10 cellular contexts compared by ENCODE assay signal in genomic region chr5:134533115-134533815, GRCh38. TPM values are rescaled to one million over a fixed set of nuclear protein-coding genes. Genes with fewer than 3 reads are reported as not detected.
DNase-seq lines count a peak whose midpoint lies in the region; ATAC-seq and TF ChIP-seq lines count a peak whose summit lies in the region.
"Had no signal": no experiment of that assay in that cellular context is flagged by ENCODE, and none has a peak within 500 bp of the region (broad histone marks: within the 10 kb centered on the region; RNA-seq: fewer than 3 reads in every experiment).

No MANE protein-coding gene starts in this region.

- TF ChIP-seq POLR2A in NB4 (IDR thresholded peaks at IDR 0.05; ENCODE audit: extremely low read depth, insufficient read length), result no peak

- H3K4me3 ChIP-seq in NB4 (ENCODE audit: low read depth, low read length), result no peak overlapping the region

- ATAC-seq in GM18870 (IDR thresholded peaks at IDR 0.05; ENCODE audit: unreplicated experiment) (no peak), GM21515 (IDR thresholded peaks at IDR 0.05; ENCODE audit: unreplicated experiment) (no peak), GM21529 (IDR thresholded peaks at IDR 0.05; ENCODE audit: unreplicated experiment) (no peak)

- TF ChIP-seq CTCF in NB4 (IDR thresholded peaks at IDR 0.05; ENCODE audit: low read depth, low read length), result no peak

- DNase-seq in CD1c-positive myeloid dendritic cell (ENCODE audit: extremely low spot score), result peak; percentile 50
- peak; percentile 56 for DNase-seq in NB4 (ENCODE audit: low read depth)
- peak; percentile 55 for DNase-seq in fibroblast of the conjunctiva (ENCODE audit: low read depth)
- peak; percentile 78 for DNase-seq in putamen (ENCODE audit: low spot score)
- DNase-seq in occipital lobe (lab: John Stamatoyannopoulos, UW), result no peak
- DNase-seq: NCI-H446; stimulated activated naive CD4-positive, alpha-beta T cell treated with Interleukin-2 at 50 U/mL for 16 hours had no signal

RNA-seq across cellular contexts. Expression of gene JADE2, which starts 7.8 kb away (rescaled TPM):
- total RNA-seq in occipital lobe, result 3.7 TPM
